Comparison of ENCODE assay signal across 8 cellular contexts in genomic region chr16:28192811-28193529, GRCh38. TPM values are rescaled to one million over a fixed set of nuclear protein-coding genes. Genes with fewer than 3 reads are reported as not detected.
DNase-seq lines count a peak whose midpoint lies in the region; ATAC-seq and TF ChIP-seq lines count a peak whose summit lies in the region.
"Had no signal": no experiment of that assay in that cellular context is flagged by ENCODE, and none has a peak within 500 bp of the region (broad histone marks: within the 10 kb centered on the region; RNA-seq: fewer than 3 reads in every experiment).

No MANE protein-coding gene starts in this region.

- TF ChIP-seq CTCF in GM20000 (IDR thresholded peaks at IDR 0.05; ENCODE audit: extremely low read depth, missing control alignments) (no peak), upper lobe of right lung (IDR thresholded peaks at IDR 0.05) (peak; percentile 14), prostate gland (IDR thresholded peaks at IDR 0.05) (no peak)

- peak; percentile 88 for ATAC-seq in activated CD8-positive, alpha-beta memory T cell treated with anti-CD3 and anti-CD28 coated beads, Interleukin-2, amount 10 ng/mL, durations not matched to agents 7 days and 5 days
- ATAC-seq in upper lobe of right lung: peak; percentile 79

- CTCF ChIA-PET in activated CD8-positive, alpha-beta memory T cell treated with anti-CD3 and anti-CD28 coated beads, Interleukin-2, amount 10 ng/mL, durations not matched to agents 7 days and 5 days (lab: Charles Lee): interaction anchor here (0.8 to 4.8 kb wide), 8 partner anchors 10 to 51 kb away, joined by 3 to 58 read pairs (median 6); partner anchors contain the start of gene XPO6

- DNase-seq in GM20000 (ENCODE audit: low spot score) (peak; percentile 73), KG1 (lab: John Stamatoyannopoulos, UW) (peak; percentile 14), upper lobe of right lung (peak; percentile 72), LoVo (ENCODE audit: low spot score) (no peak), prostate gland (ENCODE audit: low spot score) (no peak)
- peak; percentile 91 for DNase-seq in activated CD8-positive, alpha-beta memory T cell treated with anti-CD3 and anti-CD28 coated beads, Interleukin-2, amount 10 ng/mL, durations not matched to agents 7 days and 5 days
- DNase-seq: right cardiac atrium had no signal

- peak overlapping the region in 1 of 2 donors; percentile 45 for H3K4me3 ChIP-seq in mucosa of rectum (ENCODE audit: low read length in 2 of 2)
- no peak overlapping the region for H3K4me3 ChIP-seq in upper lobe of right lung
- H3K4me3 ChIP-seq in prostate gland: no peak overlapping the region

- H3K9ac ChIP-seq in mucosa of rectum (ENCODE audit: low read depth in 1 of 2, low read length in 2 of 2): peak overlapping the region in 1 of 2 donors; percentile 1

- peak overlapping the region; percentile 74 for H3K4me3 Mint-ChIP-seq in activated CD8-positive, alpha-beta memory T cell treated with anti-CD3 and anti-CD28 coated beads, Interleukin-2, amount 10 ng/mL, durations not matched to agents 7 days and 5 days

- peaks cover 85% of the 10 kb centered on the region for H3K4me1 Mint-ChIP-seq in activated CD8-positive, alpha-beta memory T cell treated with anti-CD3 and anti-CD28 coated beads, Interleukin-2, amount 10 ng/mL, durations not matched to agents 7 days and 5 days

- H3K9me3 ChIP-seq in mucosa of rectum (ENCODE audit: control insufficient read depth in 2 of 2, low read length in 2 of 2) (no peaks in the 10 kb centered on the region), upper lobe of right lung (no peaks in the 10 kb centered on the region), prostate gland (no peaks in the 10 kb centered on the region)

- H3K27ac Mint-ChIP-seq in activated CD8-positive, alpha-beta memory T cell treated with anti-CD3 and anti-CD28 coated beads, Interleukin-2, amount 10 ng/mL, durations not matched to agents 7 days and 5 days: peak overlapping the region; percentile 98

- H3K36me3 ChIP-seq in mucosa of rectum (ENCODE audit: control insufficient read depth in 2 of 2, insufficient read depth in 2 of 2, low read length in 2 of 2): no peaks in the 10 kb centered on the region
- peaks cover 12% of the 10 kb centered on the region for H3K36me3 ChIP-seq in upper lobe of right lung
- no peaks in the 10 kb centered on the region for H3K36me3 ChIP-seq in prostate gland

- TF ChIP-seq POLR2A in prostate gland (IDR thresholded peaks at IDR 0.05): no peak

- H3K27ac ChIP-seq in mucosa of rectum (ENCODE audit: low read depth in 2 of 2, low read length in 2 of 2) (peak overlapping the region; percentile 41 to 49), upper lobe of right lung (peak overlapping the region; percentile 66), prostate gland (no peak overlapping the region)

- H3K27me3 ChIP-seq in mucosa of rectum (ENCODE audit: control insufficient read depth in 2 of 2, insufficient read depth in 2 of 2, low read length in 2 of 2) (no peaks in the 10 kb centered on the region), upper lobe of right lung (no peaks in the 10 kb centered on the region), prostate gland (replicated peaks; ENCODE audit: insufficient read depth) (no peaks in the 10 kb centered on the region)

- no peaks in the 10 kb centered on the region for H3K9me3 Mint-ChIP-seq in activated CD8-positive, alpha-beta memory T cell treated with anti-CD3 and anti-CD28 coated beads, Interleukin-2, amount 10 ng/mL, durations not matched to agents 7 days and 5 days (ENCODE audit: low read depth)

- H3K4me1 ChIP-seq in mucosa of rectum (ENCODE audit: control insufficient read depth in 2 of 2, insufficient read depth in 2 of 2, low read length in 2 of 2) (peaks cover 11 to 13% of the 10 kb centered on the region in 2 donors), upper lobe of right lung (peaks cover 40% of the 10 kb centered on the region), prostate gland (replicated peaks) (no peaks in the 10 kb centered on the region)

- 77% methylated on average over 10 of the region's 10 CpGs for WGBS in prostate gland

- H3K36me3 Mint-ChIP-seq in activated CD8-positive, alpha-beta memory T cell treated with anti-CD3 and anti-CD28 coated beads, Interleukin-2, amount 10 ng/mL, durations not matched to agents 7 days and 5 days: peaks cover 47% of the 10 kb centered on the region

- intact Hi-C loops in upper lobe of right lung (cut with DNase I): no loop called here
- intact Hi-C loops in prostate gland (cut with DNase I): no loop called here

- no peaks in the 10 kb centered on the region for H3K27me3 Mint-ChIP-seq in activated CD8-positive, alpha-beta memory T cell treated with anti-CD3 and anti-CD28 coated beads, Interleukin-2, amount 10 ng/mL, durations not matched to agents 7 days and 5 days

RNA-seq across cellular contexts. Expression of gene XPO6, which starts 18.8 kb away (rescaled TPM):
- 100 to 1,000 TPM; 204 to 267 TPM for total RNA-seq in activated CD8-positive, alpha-beta memory T cell treated with anti-CD3 and anti-CD28 coated beads, Interleukin-2, amount 10 ng/mL, durations not matched to agents 7 days and 5 days
- 102 TPM for total RNA-seq in upper lobe of right lung
- 100 to 1,000 TPM in 1 of 2 donors, 10 to 100 TPM in 1; 51.1 to 145 TPM for total RNA-seq in prostate gland

Comparison
In these comparisons a context has a peak if more than half of its experiments do, and no peak if none do; other contexts are left out.
1. DNase-seq: peak in GM20000 (single experiment), KG1 (single experiment), activated CD8-positive, alpha-beta memory T cell treated with anti-CD3 and anti-CD28 coated beads, Interleukin-2, amount 10 ng/mL, durations not matched to agents 7 days and 5 days (single experiment) and upper lobe of right lung (single experiment); none in LoVo (single experiment) and prostate gland (single experiment).
2. H3K27ac ChIP-seq: peak in mucosa of rectum (2 of 2) and upper lobe of right lung (single experiment); none in prostate gland (0 of 2).